ENCODE assay signal across 1 cellular context in genomic region chr17:80035937-80036714, GRCh38.
TF ChIP-seq lines count a peak whose summit lies in the region.

Gene CCDC40, plus strand, starts transcription at chr17:80036642. Its CDS starts 21 bp downstream, at chr17:80036663.

TF ChIP-seq in HEK293, 187 proteins besides CTCF, POLR2A, EP300 and RAD21 (continued from another document and continues in another):
- TF ChIP-seq ZSCAN18 (tag by site-specific recombination; IDR thresholded peaks at IDR 0.05) (no peak), ZNF701 (tag by site-specific recombination; IDR thresholded peaks at IDR 0.05) (no peak), ZNF423 (tag by site-specific recombination; IDR thresholded peaks at IDR 0.05) (0 out of 2 replicates have a peak, but pooled peaks have one; percentile 48), GLIS2 (tag by site-specific recombination; IDR thresholded peaks at IDR 0.05) (peak; percentile 90), ZBTB10 (tag by site-specific recombination; IDR thresholded peaks at IDR 0.05) (0 out of 2 replicates have a peak, but pooled peaks have one; percentile 39), ZNF2 (tag by site-specific recombination; IDR thresholded peaks at IDR 0.05) (no peak), KLF10 (tag by site-specific recombination; IDR thresholded peaks at IDR 0.05) (peak; percentile 84), ZNF777 (tag by site-specific recombination; IDR thresholded peaks at IDR 0.05; ENCODE audit: borderline replicate concordance) (no peak), FEZF1 (tag by site-specific recombination; IDR thresholded peaks at IDR 0.05) (no peak), ZNF10 (tag by site-specific recombination; IDR thresholded peaks at IDR 0.05) (no peak), ZNF416 (tag by site-specific recombination; IDR thresholded peaks at IDR 0.05) (no peak), ZBTB48 (tag by site-specific recombination; IDR thresholded peaks at IDR 0.05) (peak; percentile 62; the same call in 1 of the 2 replicates), ZBTB44 (tag by site-specific recombination; IDR thresholded peaks at IDR 0.05) (0 out of 2 replicates have a peak, but pooled peaks have one; percentile 14), ZNF335 (tag by site-specific recombination; conservative IDR thresholded peaks at IDR 0.05) (peak; percentile 82), ZNF311 (tag by site-specific recombination; IDR thresholded peaks at IDR 0.05; ENCODE audit: borderline replicate concordance) (no peak), ZNF37A (tag by site-specific recombination; IDR thresholded peaks at IDR 0.05) (no peak), ZNF560 (tag by site-specific recombination; IDR thresholded peaks at IDR 0.05; ENCODE audit: borderline replicate concordance) (no peak), ZNF184 (tag by site-specific recombination; IDR thresholded peaks at IDR 0.05) (0 out of 2 replicates have a peak, but pooled peaks have one; percentile 40), ZNF488 (tag by site-specific recombination; IDR thresholded peaks at IDR 0.05) (no peak), YY1 (tag by site-specific recombination; IDR thresholded peaks at IDR 0.05) (peak; percentile 83; the same call in 1 of the 2 replicates), ZIC2 (tag by site-specific recombination; IDR thresholded peaks at IDR 0.05) (peak; percentile 75), ZNF548 (tag by site-specific recombination; IDR thresholded peaks at IDR 0.05) (no peak), ZNF555 (tag by site-specific recombination; conservative IDR thresholded peaks at IDR 0.05) (no peak), KLF9 (tag by site-specific recombination; IDR thresholded peaks at IDR 0.05; ENCODE audit: low read depth) (peak; percentile 58), KLF1 (tag by site-specific recombination; IDR thresholded peaks at IDR 0.05) (no peak), ZNF660 (tag by site-specific recombination; IDR thresholded peaks at IDR 0.05) (0 out of 2 replicates have a peak, but pooled peaks have one; percentile 35), ZNF670 (tag by site-specific recombination; IDR thresholded peaks at IDR 0.05; ENCODE audit: low read depth) (no peak), ZNF549 (tag by site-specific recombination; IDR thresholded peaks at IDR 0.05) (no peak), ZNF169 (tag by site-specific recombination; IDR thresholded peaks at IDR 0.05) (no peak), ZFHX2 (tag by site-specific recombination; conservative IDR thresholded peaks at IDR 0.05) (peak; percentile 88), ZNF366 (tag by site-specific recombination; conservative IDR thresholded peaks at IDR 0.05) (no peak), ZNF664 (tag by site-specific recombination; IDR thresholded peaks at IDR 0.05) (no peak), HOXD13 (CRISPR knock-in tag; IDR thresholded peaks at IDR 0.05; ENCODE audit: borderline replicate concordance) (no peak), ZNF473 (tag by site-specific recombination; IDR thresholded peaks at IDR 0.05) (no peak), GLIS1 (tag by site-specific recombination; IDR thresholded peaks at IDR 0.05) (peak; percentile 64), HOXC10 (CRISPR knock-in tag; IDR thresholded peaks at IDR 0.05) (no peak)
- TF ChIP-seq, protein P1, sequence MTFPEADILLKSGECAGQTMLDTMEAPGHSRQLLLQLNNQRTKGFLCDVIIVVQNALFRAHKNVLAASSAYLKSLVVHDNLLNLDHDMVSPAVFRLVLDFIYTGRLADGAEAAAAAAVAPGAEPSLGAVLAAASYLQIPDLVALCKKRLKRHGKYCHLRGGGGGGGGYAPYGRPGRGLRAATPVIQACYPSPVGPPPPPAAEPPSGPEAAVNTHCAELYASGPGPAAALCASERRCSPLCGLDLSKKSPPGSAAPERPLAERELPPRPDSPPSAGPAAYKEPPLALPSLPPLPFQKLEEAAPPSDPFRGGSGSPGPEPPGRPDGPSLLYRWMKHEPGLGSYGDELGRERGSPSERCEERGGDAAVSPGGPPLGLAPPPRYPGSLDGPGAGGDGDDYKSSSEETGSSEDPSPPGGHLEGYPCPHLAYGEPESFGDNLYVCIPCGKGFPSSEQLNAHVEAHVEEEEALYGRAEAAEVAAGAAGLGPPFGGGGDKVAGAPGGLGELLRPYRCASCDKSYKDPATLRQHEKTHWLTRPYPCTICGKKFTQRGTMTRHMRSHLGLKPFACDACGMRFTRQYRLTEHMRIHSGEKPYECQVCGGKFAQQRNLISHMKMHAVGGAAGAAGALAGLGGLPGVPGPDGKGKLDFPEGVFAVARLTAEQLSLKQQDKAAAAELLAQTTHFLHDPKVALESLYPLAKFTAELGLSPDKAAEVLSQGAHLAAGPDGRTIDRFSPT (tag by site-specific recombination; IDR thresholded peaks at IDR 0.05) = peak; percentile 64
- TF ChIP-seq, protein P2, sequence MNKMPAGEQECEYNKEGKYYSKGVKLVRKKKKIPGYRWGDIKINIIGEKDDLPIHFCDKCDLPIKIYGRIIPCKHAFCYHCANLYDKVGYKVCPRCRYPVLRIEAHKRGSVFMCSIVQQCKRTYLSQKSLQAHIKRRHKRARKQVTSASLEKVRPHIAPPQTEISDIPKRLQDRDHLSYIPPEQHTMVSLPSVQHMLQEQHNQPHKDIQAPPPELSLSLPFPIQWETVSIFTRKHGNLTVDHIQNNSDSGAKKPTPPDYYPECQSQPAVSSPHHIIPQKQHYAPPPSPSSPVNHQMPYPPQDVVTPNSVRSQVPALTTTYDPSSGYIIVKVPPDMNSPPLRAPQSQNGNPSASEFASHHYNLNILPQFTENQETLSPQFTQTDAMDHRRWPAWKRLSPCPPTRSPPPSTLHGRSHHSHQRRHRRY (tag by site-specific recombination; IDR thresholded peaks at IDR 0.05) = no peak
- TF ChIP-seq, protein P3, sequence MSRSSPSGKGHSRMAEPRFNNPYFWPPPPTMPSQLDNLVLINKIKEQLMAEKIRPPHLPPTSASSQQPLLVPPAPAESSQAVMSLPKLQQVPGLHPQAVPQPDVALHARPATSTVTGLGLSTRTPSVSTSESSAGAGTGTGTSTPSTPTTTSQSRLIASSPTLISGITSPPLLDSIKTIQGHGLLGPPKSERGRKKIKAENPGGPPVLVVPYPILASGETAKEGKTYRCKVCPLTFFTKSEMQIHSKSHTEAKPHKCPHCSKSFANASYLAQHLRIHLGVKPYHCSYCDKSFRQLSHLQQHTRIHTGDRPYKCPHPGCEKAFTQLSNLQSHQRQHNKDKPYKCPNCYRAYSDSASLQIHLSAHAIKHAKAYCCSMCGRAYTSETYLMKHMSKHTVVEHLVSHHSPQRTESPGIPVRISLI (tag by site-specific recombination; IDR thresholded peaks at IDR 0.05) = no peak
- TF ChIP-seq, protein P4, sequence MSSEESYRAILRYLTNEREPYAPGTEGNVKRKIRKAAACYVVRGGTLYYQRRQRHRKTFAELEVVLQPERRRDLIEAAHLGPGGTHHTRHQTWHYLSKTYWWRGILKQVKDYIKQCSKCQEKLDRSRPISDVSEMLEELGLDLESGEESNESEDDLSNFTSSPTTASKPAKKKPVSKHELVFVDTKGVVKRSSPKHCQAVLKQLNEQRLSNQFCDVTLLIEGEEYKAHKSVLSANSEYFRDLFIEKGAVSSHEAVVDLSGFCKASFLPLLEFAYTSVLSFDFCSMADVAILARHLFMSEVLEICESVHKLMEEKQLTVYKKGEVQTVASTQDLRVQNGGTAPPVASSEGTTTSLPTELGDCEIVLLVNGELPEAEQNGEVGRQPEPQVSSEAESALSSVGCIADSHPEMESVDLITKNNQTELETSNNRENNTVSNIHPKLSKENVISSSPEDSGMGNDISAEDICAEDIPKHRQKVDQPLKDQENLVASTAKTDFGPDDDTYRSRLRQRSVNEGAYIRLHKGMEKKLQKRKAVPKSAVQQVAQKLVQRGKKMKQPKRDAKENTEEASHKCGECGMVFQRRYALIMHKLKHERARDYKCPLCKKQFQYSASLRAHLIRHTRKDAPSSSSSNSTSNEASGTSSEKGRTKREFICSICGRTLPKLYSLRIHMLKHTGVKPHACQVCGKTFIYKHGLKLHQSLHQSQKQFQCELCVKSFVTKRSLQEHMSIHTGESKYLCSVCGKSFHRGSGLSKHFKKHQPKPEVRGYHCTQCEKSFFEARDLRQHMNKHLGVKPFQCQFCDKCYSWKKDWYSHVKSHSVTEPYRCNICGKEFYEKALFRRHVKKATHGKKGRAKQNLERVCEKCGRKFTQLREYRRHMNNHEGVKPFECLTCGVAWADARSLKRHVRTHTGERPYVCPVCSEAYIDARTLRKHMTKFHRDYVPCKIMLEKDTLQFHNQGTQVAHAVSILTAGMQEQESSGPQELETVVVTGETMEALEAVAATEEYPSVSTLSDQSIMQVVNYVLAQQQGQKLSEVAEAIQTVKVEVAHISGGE (tag by site-specific recombination; conservative IDR thresholded peaks at IDR 0.05; ENCODE audit: low read depth) = no peak
- TF ChIP-seq, protein P5, sequence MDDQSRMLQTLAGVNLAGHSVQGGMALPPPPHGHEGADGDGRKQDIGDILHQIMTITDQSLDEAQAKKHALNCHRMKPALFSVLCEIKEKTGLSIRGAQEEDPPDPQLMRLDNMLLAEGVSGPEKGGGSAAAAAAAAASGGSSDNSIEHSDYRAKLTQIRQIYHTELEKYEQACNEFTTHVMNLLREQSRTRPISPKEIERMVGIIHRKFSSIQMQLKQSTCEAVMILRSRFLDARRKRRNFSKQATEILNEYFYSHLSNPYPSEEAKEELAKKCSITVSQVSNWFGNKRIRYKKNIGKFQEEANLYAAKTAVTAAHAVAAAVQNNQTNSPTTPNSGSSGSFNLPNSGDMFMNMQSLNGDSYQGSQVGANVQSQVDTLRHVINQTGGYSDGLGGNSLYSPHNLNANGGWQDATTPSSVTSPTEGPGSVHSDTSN (CRISPR knock-in tag; IDR thresholded peaks at IDR 0.05) = no peak; the same call in 1 of the 2 replicates
- TF ChIP-seq, protein P6, sequence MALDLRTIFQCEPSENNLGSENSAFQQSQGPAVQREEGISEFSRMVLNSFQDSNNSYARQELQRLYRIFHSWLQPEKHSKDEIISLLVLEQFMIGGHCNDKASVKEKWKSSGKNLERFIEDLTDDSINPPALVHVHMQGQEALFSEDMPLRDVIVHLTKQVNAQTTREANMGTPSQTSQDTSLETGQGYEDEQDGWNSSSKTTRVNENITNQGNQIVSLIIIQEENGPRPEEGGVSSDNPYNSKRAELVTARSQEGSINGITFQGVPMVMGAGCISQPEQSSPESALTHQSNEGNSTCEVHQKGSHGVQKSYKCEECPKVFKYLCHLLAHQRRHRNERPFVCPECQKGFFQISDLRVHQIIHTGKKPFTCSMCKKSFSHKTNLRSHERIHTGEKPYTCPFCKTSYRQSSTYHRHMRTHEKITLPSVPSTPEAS (tag by site-specific recombination; IDR thresholded peaks at IDR 0.05) = no peak
